ENCODE assay signal across 21 cellular contexts in the genomic region with DNA sequence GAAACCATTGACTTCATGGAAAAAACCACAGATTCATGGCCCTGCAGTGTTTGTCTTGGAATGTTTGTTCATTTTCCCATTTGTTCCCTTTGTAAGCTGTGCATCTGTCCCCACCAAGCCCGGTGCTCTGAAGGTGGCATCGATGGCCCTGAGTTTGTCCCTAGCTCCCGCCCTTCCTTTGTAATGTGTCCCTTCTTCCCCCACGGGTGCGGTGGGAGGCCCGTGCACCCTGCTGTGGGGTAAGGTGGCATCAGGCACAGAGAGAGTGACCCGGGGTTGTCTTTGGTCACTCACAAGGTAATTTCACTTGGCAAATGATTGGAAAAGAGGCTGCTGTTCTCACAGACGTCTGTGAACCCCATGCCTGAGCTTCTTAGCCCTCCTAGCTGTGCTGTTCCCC.
"Had no signal": no experiment of that assay in that cellular context is flagged by ENCODE, and none has a peak within 500 bp of the region (broad histone marks: within the 10 kb centered on the region; RNA-seq: fewer than 3 reads in every experiment).

No MANE protein-coding gene starts in this region.

- H3K36me3 ChIP-seq: heart left ventricle, neutrophil, right atrium auricular region, stomach, thoracic aorta had no signal

- H3K27ac Mint-ChIP-seq: stimulated activated memory B cell treated with anti-CD40 and anti-IgM and Interleukin-4, amounts not matched to agents 10 μg/mL and 1 μg/mL and 100 μg/mL, for 72 hours had no signal

- H3K4me3 ChIP-seq: dorsolateral prefrontal cortex, heart left ventricle, mucosa of descending colon, right atrium auricular region, stomach, thoracic aorta had no signal

- H3K9me3 ChIP-seq: heart left ventricle, mucosa of descending colon, neutrophil, right atrium auricular region, stomach, thoracic aorta had no signal

- H3K4me1 ChIP-seq: right atrium auricular region had no signal

- DNase-seq: central memory CD4-positive, alpha-beta T cell; cortex of kidney; dorsolateral prefrontal cortex; effector memory CD4-positive, alpha-beta T cell; heart left ventricle; hippocampal formation; mammary epithelial cell; mucosa of descending colon; naive thymus-derived CD8-positive, alpha-beta T cell; posterior cingulate gyrus; small intestine; stimulated activated CD4-positive, alpha-beta T cell treated with anti-CD3 and anti-CD28 coated beads, Interleukin-4, amount 100 ng/mL, for 24 hours; stomach; substantia nigra; trophoblast cell had no signal

- H3K27ac ChIP-seq: dorsolateral prefrontal cortex, neutrophil, right atrium auricular region, thoracic aorta had no signal

- ATAC-seq: esophagus mucosa; heart left ventricle; left lobe of liver; mucosa of descending colon; naive thymus-derived CD8-positive, alpha-beta T cell; stimulated activated memory B cell treated with anti-CD40 and anti-IgM and Interleukin-4, amounts not matched to agents 10 μg/mL and 1 μg/mL and 100 μg/mL, for 72 hours had no signal

- H3K27me3 ChIP-seq: dorsolateral prefrontal cortex, heart left ventricle, right atrium auricular region, stomach had no signal

- H3K4me1 Mint-ChIP-seq: stimulated activated memory B cell treated with anti-CD40 and anti-IgM and Interleukin-4, amounts not matched to agents 10 μg/mL and 1 μg/mL and 100 μg/mL, for 72 hours had no signal

- H3K36me3 Mint-ChIP-seq: naive thymus-derived CD8-positive, alpha-beta T cell; stimulated activated memory B cell treated with anti-CD40 and anti-IgM and Interleukin-4, amounts not matched to agents 10 μg/mL and 1 μg/mL and 100 μg/mL, for 72 hours had no signal

- H3K27me3 Mint-ChIP-seq: stimulated activated memory B cell treated with anti-CD40 and anti-IgM and Interleukin-4, amounts not matched to agents 10 μg/mL and 1 μg/mL and 100 μg/mL, for 72 hours had no signal

- H3K9me3 Mint-ChIP-seq: naive thymus-derived CD8-positive, alpha-beta T cell; stimulated activated memory B cell treated with anti-CD40 and anti-IgM and Interleukin-4, amounts not matched to agents 10 μg/mL and 1 μg/mL and 100 μg/mL, for 72 hours had no signal

- H3K4me3 Mint-ChIP-seq: naive thymus-derived CD8-positive, alpha-beta T cell; stimulated activated memory B cell treated with anti-CD40 and anti-IgM and Interleukin-4, amounts not matched to agents 10 μg/mL and 1 μg/mL and 100 μg/mL, for 72 hours had no signal
